In genomic region chr5:151303666-151304065, GRCh38 we compare ENCODE assay signal across 38 cellular contexts. TPM values are rescaled to one million over a fixed set of nuclear protein-coding genes. Genes with fewer than 3 reads are reported as not detected.
"Had no signal": no experiment of that assay in that cellular context is flagged by ENCODE, and none has a peak within 500 bp of the region (broad histone marks: within the 10 kb centered on the region; RNA-seq: fewer than 3 reads in every experiment).

SLC36A3 (minus strand) TSS chr5:151303766; CDS start chr5:151303354, 412 bp downstream.

- H3K36me3 Mint-ChIP-seq: activated naive CD8-positive, alpha-beta T cell; WTC11 had no signal

- H3K9me3 Mint-ChIP-seq: activated CD4-positive, alpha-beta memory T cell treated with anti-CD3 and anti-CD28 coated beads, Interleukin-2, amount 10 ng/mL, durations not matched to agents 7 days and 5 days; activated CD4-positive, alpha-beta T cell treated with anti-CD3 and anti-CD28 coated beads, Interleukin-2, amount 10 ng/mL, durations not matched to agents 7 days and 5 days; activated T-cell treated with anti-CD3 and anti-CD28 coated beads, Interleukin-2, amount 50 U/mL, for 24 hours; activated T-helper 17 cell treated with anti-CD3 and anti-CD28 coated beads, Interleukin-2, amount 50 U/mL, for 72 hours; central memory CD8-positive, alpha-beta T cell; dendritic cell treated with granulocyte-macrophage colony-stimulating factor and Interleukin-4, amounts not matched to agents 40 ng/mL and 50 ng/mL, for 4 days had no signal

- H3K4me3 Mint-ChIP-seq: activated CD4-positive, alpha-beta memory T cell treated with anti-CD3 and anti-CD28 coated beads, Interleukin-2, amount 10 ng/mL, durations not matched to agents 7 days and 5 days; activated CD4-positive, alpha-beta T cell treated with anti-CD3 and anti-CD28 coated beads, Interleukin-2, amount 10 ng/mL, durations not matched to agents 7 days and 5 days; activated naive CD8-positive, alpha-beta T cell; activated T-cell treated with anti-CD3 and anti-CD28 coated beads, Interleukin-2, amount 50 U/mL, for 24 hours; activated T-helper 17 cell treated with anti-CD3 and anti-CD28 coated beads, Interleukin-2, amount 50 U/mL, for 72 hours; central memory CD8-positive, alpha-beta T cell; dendritic cell treated with granulocyte-macrophage colony-stimulating factor and Interleukin-4, amounts not matched to agents 40 ng/mL and 50 ng/mL, for 4 days; WTC11 had no signal

- H3K4me1 ChIP-seq: esophagus squamous epithelium had no signal

- H3K27ac Mint-ChIP-seq: activated CD4-positive, alpha-beta memory T cell treated with anti-CD3 and anti-CD28 coated beads, Interleukin-2, amount 10 ng/mL, durations not matched to agents 7 days and 5 days; activated CD4-positive, alpha-beta T cell treated with anti-CD3 and anti-CD28 coated beads, Interleukin-2, amount 10 ng/mL, durations not matched to agents 7 days and 5 days; activated naive CD8-positive, alpha-beta T cell; activated T-cell treated with anti-CD3 and anti-CD28 coated beads, Interleukin-2, amount 50 U/mL, for 24 hours; activated T-helper 17 cell treated with anti-CD3 and anti-CD28 coated beads, Interleukin-2, amount 50 U/mL, for 72 hours; dendritic cell treated with granulocyte-macrophage colony-stimulating factor and Interleukin-4, amounts not matched to agents 40 ng/mL and 50 ng/mL, for 4 days; WTC11 had no signal

- H3K27me3 ChIP-seq: brain microvascular endothelial cell had no signal

- H3K4me1 Mint-ChIP-seq: activated CD4-positive, alpha-beta memory T cell treated with anti-CD3 and anti-CD28 coated beads, Interleukin-2, amount 10 ng/mL, durations not matched to agents 7 days and 5 days; activated CD4-positive, alpha-beta T cell treated with anti-CD3 and anti-CD28 coated beads, Interleukin-2, amount 10 ng/mL, durations not matched to agents 7 days and 5 days; activated T-helper 17 cell treated with anti-CD3 and anti-CD28 coated beads, Interleukin-2, amount 50 U/mL, for 72 hours; central memory CD8-positive, alpha-beta T cell; WTC11 had no signal

- ATAC-seq: activated T-helper 17 cell treated with anti-CD3 and anti-CD28 coated beads, Interleukin-2, amount 50 U/mL, for 72 hours; WTC11 had no signal

- H3K4me3 ChIP-seq: coronary artery, dorsolateral prefrontal cortex, esophagus squamous epithelium had no signal

- H3K36me3 ChIP-seq: brain microvascular endothelial cell, esophagus squamous epithelium had no signal

- H3K27ac ChIP-seq: brain microvascular endothelial cell, coronary artery, dorsolateral prefrontal cortex, epithelial cell of prostate, esophagus squamous epithelium had no signal

- DNase-seq: activated CD4-positive, alpha-beta memory T cell treated with anti-CD3 and anti-CD28 coated beads, Interleukin-2, amount 10 ng/mL, durations not matched to agents 7 days and 5 days; activated CD4-positive, alpha-beta T cell treated with anti-CD3 and anti-CD28 coated beads for 1 hour; activated CD4-positive, alpha-beta T cell treated with anti-CD3 and anti-CD28 coated beads for 4 hours; activated CD4-positive, alpha-beta T cell treated with anti-CD3 and anti-CD28 coated beads, Interleukin-2, amount 10 ng/mL, durations not matched to agents 7 days and 5 days; activated CD4-positive, alpha-beta T cell treated with anti-CD3 and anti-CD28 coated beads, Interleukin-2, amount 50 U/mL, for 4 hours; activated CD8-positive, alpha-beta memory T cell treated with anti-CD3 and anti-CD28 coated beads, Interleukin-2, amount 50 U/mL, for 48 hours; activated effector memory CD4-positive, alpha-beta T cell treated with Interleukin-2 at 50 U/mL for 16 hours; activated gamma-delta T cell treated with Interleukin-2 at 50 U/mL for 16 hours; activated naive CD4-positive, alpha-beta T cell treated with anti-CD3 and anti-CD28 coated beads, Interleukin-2, amount 50 U/mL, for 16 hours; activated naive CD4-positive, alpha-beta T cell treated with Interleukin-2 at 50 U/mL for 16 hours; activated T-cell treated with anti-CD3 and anti-CD28 coated beads for 4 hours; activated T-cell treated with anti-CD3 and anti-CD28 coated beads, Interleukin-2, amount 50 U/mL, for 24 hours; amniotic stem cell; anterior cingulate cortex; brain microvascular endothelial cell; dorsolateral prefrontal cortex; effector memory CD4-positive, alpha-beta T cell; esophagus squamous epithelium; foreskin melanocyte; glutamatergic neuron; T-helper 2 cell had no signal

- H3K9me3 ChIP-seq: esophagus squamous epithelium had no signal

RNA-seq across cellular contexts. Expression of gene SLC36A3, which starts in this region (rescaled TPM):
- total RNA-seq: activated CD4-positive, alpha-beta memory T cell treated with anti-CD3 and anti-CD28 coated beads, Interleukin-2, amount 10 ng/mL, durations not matched to agents 7 days and 5 days; activated CD4-positive, alpha-beta T cell treated with anti-CD3 and anti-CD28 coated beads, Interleukin-2, amount 10 ng/mL, durations not matched to agents 7 days and 5 days; activated T-helper 17 cell treated with anti-CD3 and anti-CD28 coated beads, Interleukin-2, amount 50 U/mL, for 72 hours; astrocyte; bronchial epithelial cell; cardiac septum; cerebellum; dorsolateral prefrontal cortex; endothelial cell of umbilical vein; esophagus squamous epithelium; fibroblast of lung; fibroblast of villous mesenchyme; T-helper 1 cell treated with Interleukin-12 subunit alpha and Interleukin-12 subunit beta and Interleukin-4 antibody, amounts not matched to agents 30 ng/mL and 1 ng/mL, for 36 hours; WTC11 had no signal
- polyA plus RNA-seq: adipose tissue, endothelial cell of umbilical vein, esophagus, fibroblast of lung had no signal
